Comparison of ENCODE assay signal across 8 cellular contexts in the genomic region with DNA sequence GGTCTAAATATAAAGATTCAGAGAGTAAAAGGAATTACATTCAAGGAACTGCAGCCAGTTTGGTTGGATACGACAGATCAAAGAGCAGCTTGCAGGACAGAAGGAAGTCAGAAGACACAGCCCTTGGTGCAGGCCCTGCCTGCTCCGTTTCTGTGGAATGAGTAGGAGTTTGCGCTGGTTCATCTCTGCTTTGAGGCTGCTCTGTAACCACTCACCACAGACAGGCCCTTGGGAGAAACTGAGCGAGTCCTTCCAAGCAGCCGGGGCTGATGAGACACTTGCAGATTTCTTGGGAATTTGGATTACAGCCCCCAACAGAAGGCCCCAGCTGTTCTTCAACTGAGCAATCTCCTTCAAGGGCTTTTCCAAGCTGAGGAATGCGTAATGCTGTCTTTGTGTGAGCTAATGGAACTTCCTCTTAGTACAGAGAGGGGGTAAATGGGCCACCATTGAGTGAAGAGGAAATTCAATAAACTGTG. TPM values are rescaled to one million over a fixed set of nuclear protein-coding genes. Genes with fewer than 3 reads are reported as not detected.
DNase-seq lines count a peak whose midpoint lies in the region; ATAC-seq and TF ChIP-seq lines count a peak whose summit lies in the region.

No MANE protein-coding gene starts in this region.

- POLR2A ChIA-PET in activated naive CD8-positive, alpha-beta T cell treated with anti-CD3 and anti-CD28 coated beads, Interleukin-2, amount 10 ng/mL, durations not matched to agents 7 days and 5 days (lab: Charles Lee): interaction anchor here (0.5 to 32.4 kb wide), 23 partner anchors 9 to 187 kb away, joined by 3 to 608 read pairs (median 5); partner anchors contain the start of genes FXYD2 and IL10RA

- peak; percentile 41 for ATAC-seq in activated naive CD8-positive, alpha-beta T cell treated with anti-CD3 and anti-CD28 coated beads, Interleukin-2, amount 10 ng/mL, durations not matched to agents 7 days and 5 days (ENCODE audit: low read depth)

- H3K36me3 ChIP-seq in mucosa of stomach (ENCODE audit: control insufficient read depth, insufficient read depth, low read length) (no peaks in the 10 kb centered on the region), thymus (ENCODE audit: control insufficient read depth, insufficient read depth) (peaks cover 21% of the 10 kb centered on the region), tibial artery (peaks cover 0 to 11% (median 8%) of the 10 kb centered on the region in 3 donors)

- WGBS in thymus: 89% methylated on average over 6 of the region's 6 CpGs

- no peaks in the 10 kb centered on the region for H3K27me3 Mint-ChIP-seq in activated naive CD8-positive, alpha-beta T cell treated with anti-CD3 and anti-CD28 coated beads, Interleukin-2, amount 10 ng/mL, durations not matched to agents 7 days and 5 days

- peak overlapping the region; percentile 25 for H3K27ac ChIP-seq in thymus (ENCODE audit: low read depth)
- peak overlapping the region in 15 of 59 donors; percentile 1 to 74 (median 38) for H3K27ac ChIP-seq in dorsolateral prefrontal cortex
- no peak overlapping the region for H3K27ac ChIP-seq in tibial artery

- peak; percentile 57 to 65 for DNase-seq in activated CD4-positive, alpha-beta T cell treated with anti-CD3 and anti-CD28 coated beads for 4 hours
- DNase-seq in activated CD4-positive, alpha-beta T cell treated with anti-CD3 and anti-CD28 coated beads, Interleukin-2, amount 50 U/mL, for 1 hour: no peak
- peak; percentile 58 for DNase-seq in activated naive CD8-positive, alpha-beta T cell treated with anti-CD3 and anti-CD28 coated beads, Interleukin-2, amount 10 ng/mL, durations not matched to agents 7 days and 5 days
- DNase-seq in dorsolateral prefrontal cortex (no peak), GM13977 (ENCODE audit: low spot score) (no peak), tibial artery (no peak)

- no peak for TF ChIP-seq CTCF in dorsolateral prefrontal cortex (IDR thresholded peaks at IDR 0.05 in 54 of 56, conservative IDR thresholded peaks at IDR 0.05 in 2 of 56; ENCODE audit: low read depth in 1 of 56, partially characterized antibody in 56 of 56)
- TF ChIP-seq CTCF in GM13977 (IDR thresholded peaks at IDR 0.05; ENCODE audit: extremely low read depth, insufficient read depth, missing control alignments): no peak
- TF ChIP-seq CTCF in tibial artery (IDR thresholded peaks at IDR 0.05): no peak

- H3K4me3 ChIP-seq in mucosa of stomach (ENCODE audit: low read length) (no peak overlapping the region), thymus (ENCODE audit: low read length) (no peak overlapping the region), dorsolateral prefrontal cortex (no peak overlapping the region), tibial artery (no peak overlapping the region)

- H3K9me3 Mint-ChIP-seq in activated naive CD8-positive, alpha-beta T cell treated with anti-CD3 and anti-CD28 coated beads, Interleukin-2, amount 10 ng/mL, durations not matched to agents 7 days and 5 days: peaks cover 5% of the 10 kb centered on the region

- H3K4me1 ChIP-seq in mucosa of stomach (ENCODE audit: control insufficient read depth, insufficient read depth, low read length) (peaks cover 11% of the 10 kb centered on the region), thymus (ENCODE audit: control insufficient read depth, insufficient read depth, low read length) (peaks cover 4% of the 10 kb centered on the region), tibial artery (no peaks in the 10 kb centered on the region)

- no peaks in the 10 kb centered on the region for H3K27me3 ChIP-seq in mucosa of stomach (ENCODE audit: control insufficient read depth, insufficient read depth, low read length)
- no peaks in the 10 kb centered on the region for H3K27me3 ChIP-seq in thymus (ENCODE audit: control insufficient read depth, insufficient read depth)
- H3K27me3 ChIP-seq in dorsolateral prefrontal cortex: no peaks in the 10 kb centered on the region
- no peaks in the 10 kb centered on the region for H3K27me3 ChIP-seq in tibial artery

- in situ Hi-C loops in GM13977 (cut with MboI; ENCODE audit: low pct_unique_long_range_greater_than_20kb, low sequenced_read_pairs, unreplicated experiment): no loop called here

- H3K4me3 Mint-ChIP-seq in activated naive CD8-positive, alpha-beta T cell treated with anti-CD3 and anti-CD28 coated beads, Interleukin-2, amount 10 ng/mL, durations not matched to agents 7 days and 5 days: peak overlapping the region; percentile 65

- intact Hi-C loops in dorsolateral prefrontal cortex (cut with DNase I): no loop called here
- intact Hi-C loops in tibial artery (cut with DNase I; ENCODE audit: low total_unique reads): no loop called here

- H3K9me3 ChIP-seq in mucosa of stomach (ENCODE audit: control insufficient read depth, low read length): no peaks in the 10 kb centered on the region
- no peaks in the 10 kb centered on the region for H3K9me3 ChIP-seq in thymus (ENCODE audit: control insufficient read depth)
- peaks cover 0 to 3% (median 0%) of the 10 kb centered on the region in 3 donors for H3K9me3 ChIP-seq in tibial artery

- H3K4me1 Mint-ChIP-seq in activated naive CD8-positive, alpha-beta T cell treated with anti-CD3 and anti-CD28 coated beads, Interleukin-2, amount 10 ng/mL, durations not matched to agents 7 days and 5 days: peaks cover 83% of the 10 kb centered on the region

- H3K27ac Mint-ChIP-seq in activated naive CD8-positive, alpha-beta T cell treated with anti-CD3 and anti-CD28 coated beads, Interleukin-2, amount 10 ng/mL, durations not matched to agents 7 days and 5 days: peak overlapping the region; percentile 96

- H3K9ac ChIP-seq in mucosa of stomach (ENCODE audit: low read length): peak overlapping the region; percentile 12

- peaks cover 39% of the 10 kb centered on the region for H3K36me3 Mint-ChIP-seq in activated naive CD8-positive, alpha-beta T cell treated with anti-CD3 and anti-CD28 coated beads, Interleukin-2, amount 10 ng/mL, durations not matched to agents 7 days and 5 days

RNA-seq across cellular contexts. Expression of gene IL10RA, which starts 16.4 kb away (rescaled TPM):
- 100 to 1,000 TPM; 304 TPM for total RNA-seq in activated naive CD8-positive, alpha-beta T cell treated with anti-CD3 and anti-CD28 coated beads, Interleukin-2, amount 10 ng/mL, durations not matched to agents 7 days and 5 days
- 24.2 TPM for polyA plus RNA-seq in thymus
- 10 to 100 TPM in 47 of 120 experiments, 1 to 10 TPM in 73; 3.0 to 23.1 (median 8.5) TPM for total RNA-seq in dorsolateral prefrontal cortex

Comparison
In these comparisons a context has a peak if more than half of its experiments do, and no peak if none do; other contexts are left out.
1. DNase-seq: peak in activated CD4-positive, alpha-beta T cell treated with anti-CD3 and anti-CD28 coated beads for 4 hours (2 of 2) and activated naive CD8-positive, alpha-beta T cell treated with anti-CD3 and anti-CD28 coated beads, Interleukin-2, amount 10 ng/mL, durations not matched to agents 7 days and 5 days (single experiment); none in activated CD4-positive, alpha-beta T cell treated with anti-CD3 and anti-CD28 coated beads, Interleukin-2, amount 50 U/mL, for 1 hour (single experiment), dorsolateral prefrontal cortex (0 of 10), GM13977 (single experiment) and tibial artery (0 of 2).
2. RNA of gene IL10RA, which starts 16.4 kb away (total RNA-seq): 304 TPM in activated naive CD8-positive, alpha-beta T cell treated with anti-CD3 and anti-CD28 coated beads, Interleukin-2, amount 10 ng/mL, durations not matched to agents 7 days and 5 days; 3.0 to 23.1 TPM in dorsolateral prefrontal cortex; every median in the first group is over 10 times any median in the second.